In genomic region chr18:23583071-23583865, GRCh38 we compare ENCODE assay signal across 14 cellular contexts. TPM values are rescaled to one million over a fixed set of nuclear protein-coding genes. Genes with fewer than 3 reads are reported as not detected.
A peak's percentile ranks its signal among the peaks of the same experiment; 100 is the strongest.
DNase-seq lines count a peak whose midpoint lies in the region; ATAC-seq and TF ChIP-seq lines count a peak whose summit lies in the region.
"Had no signal": no experiment of that assay in that cellular context is flagged by ENCODE, and none has a peak within 500 bp of the region (broad histone marks: within the 10 kb centered on the region; RNA-seq: fewer than 3 reads in every experiment).

No MANE protein-coding gene starts in this region.

- H3K27ac ChIP-seq in ectodermal cell (ENCODE audit: insufficient read depth, low read depth, low read length, poor library complexity, severe bottlenecking) = peak overlapping the region; percentile 3
- H3K27ac ChIP-seq: transverse colon had no signal

- 86 to 89% methylated on average over 5 of the region's 5 CpGs for WGBS in ectodermal cell, 2 experiments

- no peak for TF ChIP-seq CTCF in nephron (IDR thresholded peaks at IDR 0.05; ENCODE audit: unreplicated experiment in 3 of 3)
- no peak for TF ChIP-seq CTCF in foreskin fibroblast (IDR thresholded peaks at IDR 0.05; ENCODE audit: low read depth, low read length)

- no peaks in the 10 kb centered on the region for H3K27me3 ChIP-seq in ectodermal cell (ENCODE audit: control insufficient read depth, insufficient read depth, low read length, poor library complexity, severe bottlenecking)
- H3K27me3 ChIP-seq: sigmoid colon, transverse colon had no signal

- H3K27me3 Mint-ChIP-seq in stimulated activated naive CD8-positive, alpha-beta T cell treated with anti-CD3 and anti-CD28 coated beads, Interleukin-15, Interleukin-2, amounts not matched to agents 100 ng/mL and 50 ng/mL, for 24 hours = no peaks in the 10 kb centered on the region
- no peaks in the 10 kb centered on the region for H3K27me3 Mint-ChIP-seq in stimulated activated naive CD8-positive, alpha-beta T cell treated with anti-CD3 and anti-CD28 coated beads, Interleukin-15, amount 100 ng/mL, for 72 hours
- H3K27me3 Mint-ChIP-seq in nephron (ENCODE audit: low read depth) = peaks cover 3% of the 10 kb centered on the region

- no peak for DNase-seq in stimulated activated naive CD8-positive, alpha-beta T cell treated with anti-CD3 and anti-CD28 coated beads, Interleukin-15, amount 100 ng/mL, for 72 hours
- no peak for DNase-seq in NCI-H187 (lab: John Stamatoyannopoulos, UW)
- DNase-seq in SKM-1 treated with dmso at 0.1 percent for 144 hours (lab: John Stamatoyannopoulos, UW; ENCODE audit: unreplicated experiment) = no peak
- DNase-seq in foreskin fibroblast = no peak
- DNase-seq: glutamatergic neuron, KG1, NCI-H2081 treated with DMSO at 0.1 percent for 48 hours, sigmoid colon, transverse colon had no signal

- peaks cover 40% of the 10 kb centered on the region for H3K36me3 Mint-ChIP-seq in stimulated activated naive CD8-positive, alpha-beta T cell treated with anti-CD3 and anti-CD28 coated beads, Interleukin-15, Interleukin-2, amounts not matched to agents 100 ng/mL and 50 ng/mL, for 24 hours (ENCODE audit: low read depth)
- H3K36me3 Mint-ChIP-seq in nephron (ENCODE audit: low read depth) = peaks cover 13% of the 10 kb centered on the region

- H3K9me3 ChIP-seq in ectodermal cell (ENCODE audit: control insufficient read depth, low read length) = no peaks in the 10 kb centered on the region
- H3K9me3 ChIP-seq: sigmoid colon, transverse colon had no signal

- H3K4me3 Mint-ChIP-seq in stimulated activated naive CD8-positive, alpha-beta T cell treated with anti-CD3 and anti-CD28 coated beads, Interleukin-15, Interleukin-2, amounts not matched to agents 100 ng/mL and 50 ng/mL, for 24 hours = peak overlapping the region; percentile 15
- H3K4me3 Mint-ChIP-seq in stimulated activated naive CD8-positive, alpha-beta T cell treated with anti-CD3 and anti-CD28 coated beads, Interleukin-15, amount 100 ng/mL, for 72 hours = no peak overlapping the region
- peak overlapping the region; percentile 14 to 55 (median 15) for H3K4me3 Mint-ChIP-seq in nephron

- H3K4me3 ChIP-seq in ectodermal cell (ENCODE audit: insufficient read depth, low read depth, low read length) = no peak overlapping the region
- no peak overlapping the region for H3K4me3 ChIP-seq in foreskin fibroblast (ENCODE audit: low read depth in 1 of 2, low read length in 2 of 2)
- H3K4me3 ChIP-seq: sigmoid colon had no signal

- ATAC-seq in stimulated activated naive CD8-positive, alpha-beta T cell treated with anti-CD3 and anti-CD28 coated beads, Interleukin-15, amount 100 ng/mL, for 72 hours = no peak
- no peak for ATAC-seq in HG02884 (IDR thresholded peaks at IDR 0.05; ENCODE audit: unreplicated experiment)

- H3K4me1 Mint-ChIP-seq in stimulated activated naive CD8-positive, alpha-beta T cell treated with anti-CD3 and anti-CD28 coated beads, Interleukin-15, Interleukin-2, amounts not matched to agents 100 ng/mL and 50 ng/mL, for 24 hours (ENCODE audit: low read depth) = peaks cover 76% of the 10 kb centered on the region
- peaks cover 60% of the 10 kb centered on the region for H3K4me1 Mint-ChIP-seq in stimulated activated naive CD8-positive, alpha-beta T cell treated with anti-CD3 and anti-CD28 coated beads, Interleukin-15, amount 100 ng/mL, for 72 hours
- H3K4me1 Mint-ChIP-seq in nephron = peaks cover 40% of the 10 kb centered on the region

- H3K27ac Mint-ChIP-seq in stimulated activated naive CD8-positive, alpha-beta T cell treated with anti-CD3 and anti-CD28 coated beads, Interleukin-15, Interleukin-2, amounts not matched to agents 100 ng/mL and 50 ng/mL, for 24 hours = no peak overlapping the region
- no peak overlapping the region for H3K27ac Mint-ChIP-seq in stimulated activated naive CD8-positive, alpha-beta T cell treated with anti-CD3 and anti-CD28 coated beads, Interleukin-15, amount 100 ng/mL, for 72 hours
- H3K27ac Mint-ChIP-seq in nephron = no peak overlapping the region
- H3K27ac Mint-ChIP-seq: T-helper 1 cell treated with Interleukin-12 subunit alpha and Interleukin-12 subunit beta and Interleukin-4 antibody, amounts not matched to agents 30 μg/mL and 1 μg/mL, for 36 hours had no signal

- H3K36me3 ChIP-seq in ectodermal cell (ENCODE audit: control insufficient read depth, insufficient read depth, low read length) = no peaks in the 10 kb centered on the region
- H3K36me3 ChIP-seq: sigmoid colon, transverse colon had no signal

- H3K4me1 ChIP-seq in ectodermal cell (ENCODE audit: control insufficient read depth, insufficient read depth, low read length) = peaks cover 20% of the 10 kb centered on the region

- no peaks in the 10 kb centered on the region for H3K9me3 Mint-ChIP-seq in stimulated activated naive CD8-positive, alpha-beta T cell treated with anti-CD3 and anti-CD28 coated beads, Interleukin-15, Interleukin-2, amounts not matched to agents 100 ng/mL and 50 ng/mL, for 24 hours
- H3K9me3 Mint-ChIP-seq in stimulated activated naive CD8-positive, alpha-beta T cell treated with anti-CD3 and anti-CD28 coated beads, Interleukin-15, amount 100 ng/mL, for 72 hours = no peaks in the 10 kb centered on the region
- no peaks in the 10 kb centered on the region for H3K9me3 Mint-ChIP-seq in nephron
- H3K9me3 Mint-ChIP-seq: T-helper 1 cell treated with Interleukin-12 subunit alpha and Interleukin-12 subunit beta and Interleukin-4 antibody, amounts not matched to agents 30 μg/mL and 1 μg/mL, for 36 hours had no signal

RNA-seq across cellular contexts. Expression of gene NPC1, which starts 3.0 kb away (rescaled TPM):
- polyA plus RNA-seq in ectodermal cell (2013, experiment 1 of 4) = 37.3 TPM
- polyA plus RNA-seq in ectodermal cell (2013, experiment 2 of 4) = 33.7 TPM
- polyA plus RNA-seq in ectodermal cell (2013, experiment 3 of 4) = 26.7 TPM
- 29.1 TPM for polyA plus RNA-seq in ectodermal cell (2013, experiment 4 of 4)

Comparison
In these comparisons a context has a peak if more than half of its experiments do, and no peak if none do; other contexts are left out.
1. H3K4me3 Mint-ChIP-seq: peak in stimulated activated naive CD8-positive, alpha-beta T cell treated with anti-CD3 and anti-CD28 coated beads, Interleukin-15, Interleukin-2, amounts not matched to agents 100 ng/mL and 50 ng/mL, for 24 hours (single experiment) and nephron (3 of 3); none in stimulated activated naive CD8-positive, alpha-beta T cell treated with anti-CD3 and anti-CD28 coated beads, Interleukin-15, amount 100 ng/mL, for 72 hours (0 of 2).